Comparison of ENCODE assay signal across 11 cellular contexts in the genomic region with DNA sequence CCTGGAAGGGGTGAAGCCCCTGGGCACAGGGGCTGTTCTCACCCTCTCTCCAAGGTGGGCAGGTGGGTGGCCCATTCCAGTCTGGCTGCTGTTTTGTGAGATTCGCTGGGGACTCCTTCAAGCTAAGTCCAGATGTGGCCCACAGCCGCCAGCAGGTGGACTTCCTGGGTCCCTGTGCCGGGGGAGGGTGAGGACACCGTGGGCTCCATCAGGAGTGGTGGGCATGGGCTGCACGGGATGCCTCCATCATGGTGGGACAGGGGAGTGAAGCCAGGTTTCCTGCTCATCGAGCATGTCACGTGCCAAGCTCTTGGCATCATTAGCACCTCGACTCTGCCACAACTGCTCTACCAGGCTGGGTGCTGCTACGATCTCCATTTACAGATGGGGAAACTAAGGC. TPM values are rescaled to one million over a fixed set of nuclear protein-coding genes. Genes with fewer than 3 reads are reported as not detected.
DNase-seq lines count a peak whose midpoint lies in the region; ATAC-seq and TF ChIP-seq lines count a peak whose summit lies in the region.
"Had no signal": no experiment of that assay in that cellular context is flagged by ENCODE, and none has a peak within 500 bp of the region (broad histone marks: within the 10 kb centered on the region; RNA-seq: fewer than 3 reads in every experiment).

No MANE protein-coding gene starts in this region.

- H3K27me3 ChIP-seq in kidney epithelial cell (ENCODE audit: control insufficient read depth, insufficient read depth, low read length) (no peaks in the 10 kb centered on the region), stomach (peaks cover 0 to 31% (median 13%) of the 10 kb centered on the region in 3 donors)

- TF ChIP-seq POLR2A in stomach (IDR thresholded peaks at IDR 0.05) = no peak

- peaks cover 20 to 51% (median 29%) of the 10 kb centered on the region in 4 donors for H3K4me1 ChIP-seq in stomach

- no peak for DNase-seq in activated CD4-positive, alpha-beta T cell treated with anti-CD3 and anti-CD28 coated beads for 36 hours
- DNase-seq in activated CD4-positive, alpha-beta T cell treated with anti-CD3 and anti-CD28 coated beads for 48 hours = no peak
- DNase-seq in activated naive CD8-positive, alpha-beta T cell treated with anti-CD3 and anti-CD28 coated beads for 36 hours = no peak
- DNase-seq in kidney epithelial cell (ENCODE audit: low read depth) (no peak), stomach (no peak), HuH-7.5 (ENCODE audit: low spot score) (no peak), NCI-H2227 treated with DMSO at 0.1 percent for 48 hours (lab: John Stamatoyannopoulos, UW) (no peak)
- DNase-seq: ACHN, NCI-H2171 treated with DMSO at 0.1 percent for 48 hours had no signal

- H3K27ac ChIP-seq in stomach = peak overlapping the region in 4 of 5 donors; percentile 56 to 91 (median 83)

- TF ChIP-seq EP300 in stomach (IDR thresholded peaks at IDR 0.05) = no peak

- no peak overlapping the region for H3K27ac Mint-ChIP-seq in activated CD4-positive, alpha-beta T cell treated with anti-CD3 and anti-CD28 coated beads for 36 hours
- no peak overlapping the region for H3K27ac Mint-ChIP-seq in activated naive CD8-positive, alpha-beta T cell treated with anti-CD3 and anti-CD28 coated beads for 36 hours

- H3K27me3 Mint-ChIP-seq in activated CD4-positive, alpha-beta T cell treated with anti-CD3 and anti-CD28 coated beads for 36 hours = peaks cover 13% of the 10 kb centered on the region
- peaks cover 28% of the 10 kb centered on the region for H3K27me3 Mint-ChIP-seq in activated naive CD8-positive, alpha-beta T cell treated with anti-CD3 and anti-CD28 coated beads for 36 hours

- TF ChIP-seq CTCF in kidney epithelial cell (IDR thresholded peaks at IDR 0.05; ENCODE audit: insufficient read depth, low read length, poor library complexity, severe bottlenecking) (no peak), stomach (IDR thresholded peaks at IDR 0.05) (no peak)

- peak overlapping the region; percentile 73 for H3K4me3 Mint-ChIP-seq in activated CD4-positive, alpha-beta T cell treated with anti-CD3 and anti-CD28 coated beads for 36 hours
- H3K4me3 Mint-ChIP-seq in activated naive CD8-positive, alpha-beta T cell treated with anti-CD3 and anti-CD28 coated beads for 36 hours = peak overlapping the region; percentile 32

- 83 to 93% (median 89%) methylated on average over 1 to 9 of the region's 9 CpGs for whole genome bisulfite sequencing in stomach, 5 donors

- H3K9me3 ChIP-seq in stomach = no peaks in the 10 kb centered on the region

- peaks cover 3% of the 10 kb centered on the region for H3K36me3 Mint-ChIP-seq in activated CD4-positive, alpha-beta T cell treated with anti-CD3 and anti-CD28 coated beads for 36 hours (ENCODE audit: low read depth)
- no peaks in the 10 kb centered on the region for H3K36me3 Mint-ChIP-seq in activated naive CD8-positive, alpha-beta T cell treated with anti-CD3 and anti-CD28 coated beads for 36 hours

- H3K4me3 ChIP-seq in kidney epithelial cell (ENCODE audit: low read depth, low read length) (peak overlapping the region; percentile 47), stomach (peak overlapping the region in 3 of 4 donors; percentile 58 to 71 (median 65))
- H3K4me3 ChIP-seq: GM12878 had no signal

- POLR2A ChIA-PET in activated CD4-positive, alpha-beta T cell treated with anti-CD3 and anti-CD28 coated beads for 36 hours (lab: Charles Lee) = no interaction called here

- H3K36me3 ChIP-seq in kidney epithelial cell (ENCODE audit: control insufficient read depth, insufficient read depth, low read length) (peaks cover 1% of the 10 kb centered on the region), stomach (no peaks in the 10 kb centered on the region)

- H3K9me3 Mint-ChIP-seq in activated CD4-positive, alpha-beta T cell treated with anti-CD3 and anti-CD28 coated beads for 36 hours (ENCODE audit: low read depth) = no peaks in the 10 kb centered on the region
- H3K9me3 Mint-ChIP-seq in activated naive CD8-positive, alpha-beta T cell treated with anti-CD3 and anti-CD28 coated beads for 36 hours = no peaks in the 10 kb centered on the region

- no peaks in the 10 kb centered on the region for H3K4me1 Mint-ChIP-seq in activated CD4-positive, alpha-beta T cell treated with anti-CD3 and anti-CD28 coated beads for 36 hours
- peaks cover 3% of the 10 kb centered on the region for H3K4me1 Mint-ChIP-seq in activated naive CD8-positive, alpha-beta T cell treated with anti-CD3 and anti-CD28 coated beads for 36 hours

- intact Hi-C loops in activated CD4-positive, alpha-beta T cell treated with anti-CD3 and anti-CD28 coated beads for 36 hours (cut with DNase I, micrococcal nuclease) = loop anchor here (5.0 kb wide), 3 partner anchors 47 to 68 kb away; no protein-coding TSS in a partner anchor
- intact Hi-C loops in stomach (cut with DNase I; ENCODE audit: low total_unique reads) = no loop called here

- no peak for ATAC-seq in activated CD4-positive, alpha-beta T cell treated with anti-CD3 and anti-CD28 coated beads for 36 hours
- no peak for ATAC-seq in GM21423 (IDR thresholded peaks at IDR 0.05; ENCODE audit: unreplicated experiment)
- ATAC-seq: GM12878 had no signal

- CTCF ChIA-PET in activated CD4-positive, alpha-beta T cell treated with anti-CD3 and anti-CD28 coated beads for 36 hours (lab: Charles Lee) = interaction anchor here (0.6 to 0.9 kb wide), 3 partner anchors 66 to 107 kb away, joined by 3 to 5 read pairs (median 4); no protein-coding TSS in a partner anchor

RNA-seq across cellular contexts. Expression of gene NCS1, which starts 1.8 kb away (rescaled TPM):
- 10 to 100 TPM; 24.8 to 25.2 TPM for total RNA-seq in activated CD4-positive, alpha-beta T cell treated with anti-CD3 and anti-CD28 coated beads for 36 hours
- 10 to 100 TPM; 10.5 to 11.9 TPM for total RNA-seq in activated naive CD8-positive, alpha-beta T cell treated with anti-CD3 and anti-CD28 coated beads for 36 hours
- total RNA-seq in kidney epithelial cell (69.2 and 72.8 TPM in 2 replicates), stomach (10 to 100 TPM; 12.8 to 50.0 (median 16.7) TPM)
- polyA plus RNA-seq in stomach = 10 to 100 TPM in 1 of 3 donors, 1 to 10 TPM in 2; 3.2 to 26.0 (median 6.4) TPM
